Comparison of ENCODE assay signal across 26 cellular contexts in the genomic region with DNA sequence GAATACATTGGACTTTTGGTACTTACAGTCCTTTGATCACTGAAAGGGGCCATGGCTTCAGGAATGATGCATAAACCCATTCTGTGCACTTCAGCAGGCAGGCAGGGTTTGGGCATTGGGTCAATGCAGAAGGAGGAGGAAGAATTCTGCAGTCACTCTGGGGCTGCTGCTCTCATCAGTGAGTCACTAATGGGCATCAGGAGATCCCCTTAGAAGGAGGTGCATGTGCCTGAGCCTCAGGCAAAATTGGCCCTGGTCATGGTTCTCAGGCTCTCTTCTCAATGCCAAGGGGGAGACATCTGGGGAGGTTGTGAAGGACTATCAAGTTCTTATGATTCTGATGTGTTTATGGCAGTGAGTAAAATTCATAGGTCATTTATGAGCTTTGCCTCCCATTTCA. TPM values are rescaled to one million over a fixed set of nuclear protein-coding genes. Genes with fewer than 3 reads are reported as not detected.
DNase-seq lines count a peak whose midpoint lies in the region; ATAC-seq and TF ChIP-seq lines count a peak whose summit lies in the region.
"Had no signal": no experiment of that assay in that cellular context is flagged by ENCODE, and none has a peak within 500 bp of the region (broad histone marks: within the 10 kb centered on the region; RNA-seq: fewer than 3 reads in every experiment).

No MANE protein-coding gene starts in this region.

- no peaks in the 10 kb centered on the region for H3K4me1 Mint-ChIP-seq in MCF 10A (ENCODE audit: insufficient read depth, unreplicated experiment)
- H3K4me1 Mint-ChIP-seq: CD4-positive, CD25-positive, alpha-beta regulatory T cell; T-helper 17 cell had no signal

- TF ChIP-seq POLR2A in breast epithelium (IDR thresholded peaks at IDR 0.05), result no peak

- H3K9me3 ChIP-seq in breast epithelium, result no peaks in the 10 kb centered on the region
- H3K9me3 ChIP-seq in colonic mucosa, result no peaks in the 10 kb centered on the region
- H3K9me3 ChIP-seq: A549 had no signal

- H3K9me3 Mint-ChIP-seq in MCF 10A (ENCODE audit: unreplicated experiment), result no peaks in the 10 kb centered on the region
- H3K9me3 Mint-ChIP-seq: activated naive CD4-positive, alpha-beta T cell treated with anti-CD3 and anti-CD28 coated beads for 36 hours; activated T-cell treated with anti-CD3 and anti-CD28 coated beads, Interleukin-2, amount 50 U/mL, for 4 hours; CD4-positive, CD25-positive, alpha-beta regulatory T cell had no signal

- POLR2A ChIA-PET in MCF 10A (lab: Yijun Ruan, JAX), result no interaction called here
- POLR2A ChIA-PET in GM10248 (lab: Yijun Ruan, JAX), result no interaction called here

- DNase-seq in MCF 10A (ENCODE audit: unreplicated experiment), result peak; percentile 35
- no peak for DNase-seq in breast epithelium (ENCODE audit: low spot score in 2 of 2)
- DNase-seq in T1000 (lab: John Stamatoyannopoulos, UW), result peak; percentile 61
- peak; percentile 29 for DNase-seq in fibroblast of peridontal ligament (ENCODE audit: extremely low read depth)
- DNase-seq in colonic mucosa, result no peak
- no peak for DNase-seq in GM10248 (ENCODE audit: extremely low spot score)
- DNase-seq: activated CD4-positive, CD25-positive, alpha-beta regulatory T cell; activated CD8-positive, alpha-beta T cell treated with anti-CD3 and anti-CD28 coated beads, Interleukin-2, amount 10 ng/mL, durations not matched to agents 7 days and 5 days; activated naive CD4-positive, alpha-beta T cell treated with anti-CD3 and anti-CD28 coated beads for 36 hours; activated T-cell treated with anti-CD3 and anti-CD28 coated beads, Interleukin-2, amount 50 U/mL, for 4 hours; aorta; CD4-positive, CD25-positive, alpha-beta regulatory T cell; DMS79 treated with DMSO at 0.1 percent for 48 hours; Kasumi-1; NCI-H1436; NCI-H774; retina; T-helper 17 cell had no signal

- intact Hi-C loops in MCF 10A (cut with micrococcal nuclease), result no loop called here
- intact Hi-C loops in breast epithelium (cut with DNase I; ENCODE audit: low total_unique reads), result no loop called here
- intact Hi-C loops in colonic mucosa (cut with DNase I), result no loop called here

- no peak overlapping the region for H3K27ac Mint-ChIP-seq in MCF 10A (ENCODE audit: low read depth, unreplicated experiment)
- H3K27ac Mint-ChIP-seq: activated CD8-positive, alpha-beta T cell treated with anti-CD3 and anti-CD28 coated beads, Interleukin-2, amount 10 ng/mL, durations not matched to agents 7 days and 5 days; activated naive CD4-positive, alpha-beta T cell treated with anti-CD3 and anti-CD28 coated beads for 36 hours; CD4-positive, CD25-positive, alpha-beta regulatory T cell; T-helper 17 cell had no signal

- no peaks in the 10 kb centered on the region for H3K27me3 ChIP-seq in breast epithelium
- H3K27me3 ChIP-seq in colonic mucosa, result no peaks in the 10 kb centered on the region

- H3K4me3 ChIP-seq in breast epithelium (no peak overlapping the region), colonic mucosa (no peak overlapping the region)
- H3K4me3 ChIP-seq: A549, PC-9 had no signal

- no peaks in the 10 kb centered on the region for H3K36me3 ChIP-seq in breast epithelium
- H3K36me3 ChIP-seq in colonic mucosa, result no peaks in the 10 kb centered on the region

- H3K36me3 Mint-ChIP-seq in MCF 10A (ENCODE audit: insufficient read depth, unreplicated experiment), result no peaks in the 10 kb centered on the region
- H3K36me3 Mint-ChIP-seq: CD4-positive, CD25-positive, alpha-beta regulatory T cell had no signal

- H3K4me1 ChIP-seq in breast epithelium (no peaks in the 10 kb centered on the region), colonic mucosa (no peaks in the 10 kb centered on the region)

- H3K27ac ChIP-seq in breast epithelium (no peak overlapping the region), colonic mucosa (no peak overlapping the region)
- H3K27ac ChIP-seq: A549, PC-9 had no signal

- TF ChIP-seq CTCF in MCF 10A (IDR thresholded peaks at IDR 0.05; ENCODE audit: unreplicated experiment) (no peak), breast epithelium (IDR thresholded peaks at IDR 0.05) (no peak), colonic mucosa (IDR thresholded peaks at IDR 0.05) (no peak), GM10248 (IDR thresholded peaks at IDR 0.05; ENCODE audit: control extremely low read depth, extremely low read depth, low read depth, missing control alignments) (no peak)

- H3K4me3 Mint-ChIP-seq in MCF 10A (ENCODE audit: unreplicated experiment), result no peak overlapping the region
- H3K4me3 Mint-ChIP-seq: activated CD8-positive, alpha-beta T cell treated with anti-CD3 and anti-CD28 coated beads, Interleukin-2, amount 10 ng/mL, durations not matched to agents 7 days and 5 days; activated naive CD4-positive, alpha-beta T cell treated with anti-CD3 and anti-CD28 coated beads for 36 hours; activated T-cell treated with anti-CD3 and anti-CD28 coated beads, Interleukin-2, amount 50 U/mL, for 4 hours; CD4-positive, CD25-positive, alpha-beta regulatory T cell; T-helper 17 cell had no signal

- BruUV-seq in MCF 10A (replicated peaks; lab: Mats Ljungman, UMichigan), result no TSS peak

- no peak overlapping the region for H3K9ac ChIP-seq in colonic mucosa (ENCODE audit: low read depth in 2 of 2, low read length in 2 of 2)

- ATAC-seq in GM19351 (IDR thresholded peaks at IDR 0.05; ENCODE audit: unreplicated experiment), result no peak
- no peak for ATAC-seq in GM21717 (IDR thresholded peaks at IDR 0.05; ENCODE audit: unreplicated experiment)
- ATAC-seq: A549; activated CD8-positive, alpha-beta T cell treated with anti-CD3 and anti-CD28 coated beads, Interleukin-2, amount 10 ng/mL, durations not matched to agents 7 days and 5 days; activated T-cell treated with anti-CD3 and anti-CD28 coated beads, Interleukin-2, amount 50 U/mL, for 4 hours; T-helper 17 cell had no signal

- CTCF ChIA-PET in MCF 10A (lab: Yijun Ruan, JAX), result interaction anchor here (0.6 to 0.7 kb wide), 2 partner anchors 195 to 244 kb away, joined by 3 read pairs; no protein-coding TSS in a partner anchor
- CTCF ChIA-PET in GM10248 (lab: Yijun Ruan, JAX), result no interaction called here

- no peaks in the 10 kb centered on the region for H3K27me3 Mint-ChIP-seq in MCF 10A (ENCODE audit: insufficient read depth, unreplicated experiment)
- H3K27me3 Mint-ChIP-seq: CD4-positive, CD25-positive, alpha-beta regulatory T cell had no signal

RNA-seq across cellular contexts. Expression of gene TNP1, which starts 52.0 kb away (rescaled TPM):
- not detected in 2 replicates for total RNA-seq in MCF 10A (2022)
- total RNA-seq in breast epithelium, result not detected
- total RNA-seq in colonic mucosa, result not detected
- total RNA-seq: activated CD8-positive, alpha-beta T cell treated with anti-CD3 and anti-CD28 coated beads, Interleukin-2, amount 10 ng/mL, durations not matched to agents 7 days and 5 days; activated naive CD4-positive, alpha-beta T cell treated with anti-CD3 and anti-CD28 coated beads for 36 hours; activated T-cell treated with anti-CD3 and anti-CD28 coated beads, Interleukin-2, amount 50 U/mL, for 4 hours; aorta; CD4-positive, CD25-positive, alpha-beta regulatory T cell; liver; mucosa of gallbladder; PC-9; subcutaneous adipose tissue; T-helper 17 cell; urinary bladder had no signal

Comparison
In these comparisons a context has a peak if more than half of its experiments do, and no peak if none do; other contexts are left out.
1. DNase-seq: peak in MCF 10A (single experiment), T1000 (single experiment) and fibroblast of peridontal ligament (single experiment); none in breast epithelium (0 of 2), colonic mucosa (single experiment) and GM10248 (single experiment).